20 cellular contexts compared by ENCODE assay signal in the genomic region with DNA sequence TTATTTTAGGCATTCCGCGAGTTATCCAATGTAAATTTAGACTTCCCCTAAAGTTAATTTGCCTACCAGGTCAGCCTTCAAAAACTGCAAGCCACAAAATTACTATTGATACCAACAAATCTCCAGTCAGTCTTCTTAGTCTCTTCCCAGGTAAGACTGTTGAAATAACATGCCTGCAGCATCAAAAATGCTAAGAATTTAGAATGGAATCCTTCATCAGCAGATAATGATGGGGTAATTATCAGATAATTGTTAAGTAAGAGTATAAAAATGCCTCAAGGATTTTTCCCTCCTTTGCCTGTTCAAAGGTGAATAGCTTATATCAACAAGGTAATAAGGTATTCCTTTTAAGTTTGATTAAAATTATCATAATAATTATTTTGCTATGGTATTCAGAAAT.
"Had no signal": no experiment of that assay in that cellular context is flagged by ENCODE, and none has a peak within 500 bp of the region (broad histone marks: within the 10 kb centered on the region; RNA-seq: fewer than 3 reads in every experiment).

No MANE protein-coding gene starts in this region.

- H3K9me3 ChIP-seq: left ventricle myocardium inferior, mucosa of descending colon, ovary, right atrium auricular region, right lobe of liver, stomach, testis, thyroid gland, upper lobe of right lung had no signal

- DNase-seq: left ventricle myocardium inferior; midbrain; mucosa of descending colon; naive thymus-derived CD4-positive, alpha-beta T cell; ovary; right lobe of liver; stimulated activated CD4-positive, alpha-beta T cell treated with anti-CD3 and anti-CD28 coated beads, Interleukin-1b, Interleukin-23, amount 100 ng/mL, for 48 hours; stimulated activated CD4-positive, alpha-beta T cell treated with anti-CD3 and anti-CD28 coated beads, Interleukin-2, amount 100 ng/mL, for 48 hours; stimulated activated naive B cell treated with anti-CD40 and anti-IgM and Interleukin-4, amounts not matched to agents 10 μg/mL and 1 μg/mL and 100 μg/mL, for 72 hours; stimulated activated naive CD8-positive, alpha-beta T cell treated with anti-CD3 and anti-CD28 coated beads, Interleukin-15, Interleukin-2, amounts not matched to agents 100 U/mL and 50 U/mL, for 24 hours; stomach; testis; thyroid gland; upper lobe of right lung had no signal

- H3K27ac ChIP-seq: hepatocyte, left ventricle myocardium inferior, ovary, right atrium auricular region, right lobe of liver, stomach, testis, thyroid gland, upper lobe of right lung had no signal

- FAIRE-seq: keratinocyte, urothelium cell line had no signal

- H3K4me3 ChIP-seq: hepatocyte, left ventricle myocardium inferior, lung, mucosa of descending colon, ovary, right atrium auricular region, right lobe of liver, smooth muscle cell, stomach, testis, thyroid gland, upper lobe of right lung had no signal

- H3K4me1 ChIP-seq: left ventricle myocardium inferior, right atrium auricular region, right lobe of liver, stomach, testis, thyroid gland, upper lobe of right lung had no signal

- H3K36me3 ChIP-seq: left ventricle myocardium inferior, ovary, right atrium auricular region, right lobe of liver, stomach, thyroid gland, upper lobe of right lung had no signal
